8 cellular contexts compared by ENCODE assay signal in genomic region chr17:62965649-62966425, GRCh38. TPM values are rescaled to one million over a fixed set of nuclear protein-coding genes. Genes with fewer than 3 reads are reported as not detected.
DNase-seq lines count a peak whose midpoint lies in the region; ATAC-seq, FAIRE-seq and TF ChIP-seq lines count a peak whose summit lies in the region.

Gene TANC2 (plus strand): TSS chr17:62966235. CDS start chr17:63009560, 43,325 bp downstream.

- peak; percentile 9 for FAIRE-seq in islet of Langerhans (lab: Jason Lieb, UNC)

- 2% methylated on average over 44 of the region's 82 CpGs for WGBS in smooth muscle cell (ENCODE audit: low lambda C conversion rate)

- H3K4me1 ChIP-seq in smooth muscle cell (ENCODE audit: low read depth) = peaks cover 15% of the 10 kb centered on the region

- DNase-seq in NCI-H2196 treated with DMSO at 0.1 percent for 48 hours (lab: John Stamatoyannopoulos, UW; ENCODE audit: unreplicated experiment) (peak; percentile 81), cerebellar cortex (ENCODE audit: low spot score) (peak; percentile 87), smooth muscle cell (lab: John Stamatoyannopoulos, UW; ENCODE audit: unreplicated experiment) (peak; percentile 52)
- peak; percentile 71 for DNase-seq in activated CD4-positive, alpha-beta T cell treated with anti-CD3 and anti-CD28 coated beads for 1 hour

- H3F3A ChIP-seq in smooth muscle cell (ENCODE audit: low read depth) = peaks cover 11% of the 10 kb centered on the region

- H2AFZ ChIP-seq in smooth muscle cell (ENCODE audit: low read depth) = peak within 1 kb of the TSS; percentile 88

- peak within 1 kb of the TSS; percentile 91 for H3K4me2 ChIP-seq in smooth muscle cell

- H3K9ac ChIP-seq in smooth muscle cell (ENCODE audit: low read depth) = peak within 1 kb of the TSS; percentile 79

- no peaks in the 10 kb centered on the region for H3K36me3 ChIP-seq in smooth muscle cell (ENCODE audit: low read depth)

- ATAC-seq in HG02981 (IDR thresholded peaks at IDR 0.05; ENCODE audit: unreplicated experiment) (peak; percentile 50), HG02852 (IDR thresholded peaks at IDR 0.05; ENCODE audit: unreplicated experiment) (no peak)

- no peaks in the 10 kb centered on the region for H3K9me3 ChIP-seq in smooth muscle cell (replicated peaks; ENCODE audit: low read depth)

- peak within 1 kb of the TSS; percentile 72 for H3K27ac ChIP-seq in smooth muscle cell (ENCODE audit: low read depth)

- peaks cover 33% of the 10 kb centered on the region for H4K20me1 ChIP-seq in smooth muscle cell (ENCODE audit: low read depth)

- H3K79me2 ChIP-seq in smooth muscle cell (ENCODE audit: low read depth) = peaks cover 41% of the 10 kb centered on the region

- peak within 1 kb of the TSS; percentile 66 for H3K4me3 ChIP-seq in GM08714 (ENCODE audit: low read length)
- H3K4me3 ChIP-seq in smooth muscle cell = peak within 1 kb of the TSS; percentile 75

- TF ChIP-seq CTCF in smooth muscle cell (IDR thresholded peaks at IDR 0.05; ENCODE audit: borderline replicate concordance, insufficient read depth, poor library complexity, severe bottlenecking) = no peak

- no peaks in the 10 kb centered on the region for H3K27me3 ChIP-seq in smooth muscle cell (ENCODE audit: low read depth)

RNA-seq across cellular contexts. Expression of gene TANC2, which starts in this region (rescaled TPM):
- total RNA-seq in smooth muscle cell = 27.6 and 47.0 TPM in 2 replicates
- polyA plus RNA-seq in smooth muscle cell = 8.3 and 30.9 TPM in 2 replicates
